29 cellular contexts compared by ENCODE assay signal in the genomic region with DNA sequence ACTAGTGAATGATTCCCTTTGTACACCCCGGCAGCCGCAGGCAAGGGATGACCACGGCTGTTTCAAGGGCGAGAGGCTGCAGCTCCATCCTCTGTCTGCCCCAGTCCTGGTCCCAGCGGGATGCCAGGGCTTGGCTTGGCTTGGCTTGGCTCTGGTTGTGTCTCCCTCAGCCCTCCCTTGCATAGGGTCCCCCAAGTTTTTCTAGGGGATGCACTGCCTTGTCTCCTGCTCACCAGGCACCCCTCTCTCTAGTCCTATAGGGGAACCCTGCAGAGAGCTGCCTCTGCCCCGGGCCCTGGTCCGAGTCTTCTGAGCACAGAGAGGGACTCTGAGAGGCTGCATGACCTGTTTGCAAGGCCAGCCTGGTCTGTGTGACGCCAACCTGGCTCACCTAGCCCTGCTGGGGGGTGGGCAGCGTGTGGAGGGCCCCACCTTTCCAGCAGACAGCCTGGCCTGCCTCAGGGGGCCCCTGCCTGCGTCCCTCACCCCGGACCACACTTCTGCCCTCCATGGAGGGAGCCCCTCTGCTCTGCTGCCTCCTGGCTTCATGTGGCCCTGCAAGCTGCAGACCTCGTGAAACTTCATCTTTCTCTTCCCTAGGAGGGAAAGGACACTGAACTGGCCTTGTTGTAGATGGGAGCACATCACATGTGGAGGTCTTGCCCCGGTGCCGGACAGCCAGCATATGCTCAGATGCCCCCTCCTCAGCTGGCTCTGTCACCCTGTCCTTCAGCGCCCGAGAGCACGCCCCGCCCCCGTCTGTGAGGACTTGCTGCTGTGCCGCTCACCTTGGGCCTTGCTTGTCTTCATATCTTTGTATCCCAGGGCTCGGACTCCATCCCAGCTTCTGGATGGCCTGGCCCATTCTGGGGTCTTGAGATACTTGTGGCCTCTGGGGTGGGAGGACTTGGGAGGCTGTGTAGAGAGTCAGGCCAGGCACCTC. TPM values are rescaled to one million over a fixed set of nuclear protein-coding genes. Genes with fewer than 3 reads are reported as not detected.
DNase-seq lines count a peak whose midpoint lies in the region; ATAC-seq, FAIRE-seq and TF ChIP-seq lines count a peak whose summit lies in the region.
"Had no signal": no experiment of that assay in that cellular context is flagged by ENCODE, and none has a peak within 500 bp of the region (broad histone marks: within the 10 kb centered on the region; RNA-seq: fewer than 3 reads in every experiment).

No MANE protein-coding gene starts in this region.

- H3K14ac ChIP-seq in H1 (ENCODE audit: insufficient read length): no peak overlapping the region
- peak overlapping the region; percentile 59 for H3K14ac ChIP-seq in neuronal stem cell (ENCODE audit: low read length)

- H3K27ac ChIP-seq in RWPE1 (peak overlapping the region; percentile 94; the same call in 1 of the 2 replicates), H1 (ENCODE audit: low read depth, low read length) (no peak overlapping the region), neuronal stem cell (replicated peaks; ENCODE audit: low read length) (no peak overlapping the region), tibial nerve (peak overlapping the region; percentile 62 to 84 (median 72))
- H3K27ac ChIP-seq: BLaER1, colonic mucosa, neutrophil, VCaP had no signal

- H3K9ac ChIP-seq in H1 (replicated peaks in 1 of 4; ENCODE audit: extremely low read depth in 1 of 4, low read depth in 3 of 4, low read length in 3 of 4): no peak overlapping the region
- peak overlapping the region; percentile 54 for H3K9ac ChIP-seq in neuronal stem cell (ENCODE audit: low read depth, low read length, poor library complexity)
- H3K9ac ChIP-seq: BLaER1 had no signal

- no peak overlapping the region for H3K4ac ChIP-seq in H1 (replicated peaks; ENCODE audit: insufficient read length, low read depth, low read length)
- no peak overlapping the region for H3K4ac ChIP-seq in neuronal stem cell (ENCODE audit: low read length)

- H4K5ac ChIP-seq in H1 (ENCODE audit: insufficient read length, low read depth, low read length): no peak overlapping the region

- peak overlapping the region; percentile 16; the same call in 1 of the 2 replicates for H2BK5ac ChIP-seq in H1 (ENCODE audit: low read depth, low read length)
- no peak overlapping the region for H2BK5ac ChIP-seq in neuronal stem cell (ENCODE audit: low read length)

- H4K91ac ChIP-seq in H1 (replicated peaks; ENCODE audit: insufficient read length, low read length): no peak overlapping the region
- H4K91ac ChIP-seq in neuronal stem cell (ENCODE audit: low read depth, low read length, poor library complexity): peak overlapping the region; percentile 41

- DNase-seq in RWPE1 (ENCODE audit: low spot score) (no peak), H1 (ENCODE audit: low read depth in 1 of 2, low spot score in 2 of 2) (no peak), neuronal stem cell (ENCODE audit: low spot score) (no peak), tibial nerve (ENCODE audit: low spot score in 2 of 2) (no peak), HUDEP-2 (lab: John Stamatoyannopoulos, UW; ENCODE audit: unreplicated experiment in 76 of 76) (no peak), NCI-H510A (lab: John Stamatoyannopoulos, UW) (no peak)
- DNase-seq: activated CD4-positive, alpha-beta T cell treated with anti-CD3 and anti-CD28 coated beads, Interleukin-2, amount 10 ng/mL, durations not matched to agents 24 days and 14 days; activated effector memory CD4-positive, alpha-beta T cell treated with Interleukin-2 at 50 U/mL for 16 hours; colonic mucosa; effector CD4-positive, alpha-beta T cell; HCEC 1CT; NCI-H1417 treated with DMSO at 0.1 percent for 48 hours; NCI-H2081 treated with DMSO at 0.1 percent for 48 hours; NCI-H345; NCI-H748 treated with DMSO at 0.1 percent for 48 hours; Peyer's patch; SJCRH30; small intestine; stimulated activated naive CD4-positive, alpha-beta T cell treated with Interleukin-2 at 50 U/mL for 16 hours; T1000 had no signal

- no peak overlapping the region for H2BK20ac ChIP-seq in H1 (ENCODE audit: low read length)

- no peak for TF ChIP-seq EP300 in H1 (IDR thresholded peaks at IDR 0.05; ENCODE audit: borderline replicate concordance in 1 of 2, low read depth in 2 of 2, low read length in 2 of 2)
- TF ChIP-seq EP300 in tibial nerve (IDR thresholded peaks at IDR 0.05): no peak

- H3K4me1 ChIP-seq in H1 (replicated peaks in 1 of 4; ENCODE audit: control insufficient read depth in 3 of 4, insufficient read depth in 4 of 4, low read length in 3 of 4) (peaks cover 0 to 5% (median under 1%) of the 10 kb centered on the region in 4 experiments; a peak in 3 of 7 replicates), neuronal stem cell (ENCODE audit: control insufficient read depth in 2 of 2, insufficient read depth in 1 of 2, low read depth in 1 of 2, low read length in 2 of 2) (peaks cover 0 to 22% of the 10 kb centered on the region in 2 donors), tibial nerve (peaks cover 0 to 83% (median 26%) of the 10 kb centered on the region in 4 donors)
- H3K4me1 ChIP-seq: colonic mucosa had no signal

- H3K9me3 ChIP-seq in H1 (ENCODE audit: insufficient read depth in 2 of 2, low read depth in 1 of 2, low read length in 1 of 2) (no peaks in the 10 kb centered on the region), neuronal stem cell (replicated peaks in 1 of 2; ENCODE audit: control insufficient read depth in 2 of 2, insufficient read depth in 1 of 2, low read depth in 1 of 2, low read length in 2 of 2) (no peaks in the 10 kb centered on the region), tibial nerve (no peaks in the 10 kb centered on the region)
- H3K9me3 ChIP-seq: colonic mucosa, neutrophil, Peyer's patch, SJCRH30, thoracic aorta had no signal

- H3K18ac ChIP-seq in H1 (ENCODE audit: extremely low read depth, low read length) (no peak overlapping the region), neuronal stem cell (ENCODE audit: low read length) (peak overlapping the region; percentile 93)

- H3K27me3 ChIP-seq in H1 (replicated peaks in 1 of 4; ENCODE audit: control insufficient read depth in 3 of 4, extremely low read depth in 1 of 4, insufficient read depth in 3 of 4, low read length in 3 of 4) (no peaks in the 10 kb centered on the region), neuronal stem cell (ENCODE audit: control insufficient read depth in 3 of 3, insufficient read depth in 3 of 3, low read depth in 1 of 3, low read length in 3 of 3) (peaks cover 0 to 14% (median 0%) of the 10 kb centered on the region in 3 experiments), tibial nerve (no peaks in the 10 kb centered on the region)
- H3K27me3 ChIP-seq: BLaER1, colonic mucosa, Peyer's patch, SJCRH30 had no signal

- POLR2A ChIA-PET in RWPE1 (lab: Yijun Ruan, JAX; ENCODE audit: low non-redundant PET) (no interaction called here), H1 (lab: Charles Lee; ENCODE audit: partially characterized antibody) (interaction anchor here (1.1 kb wide), 1 partner anchor 12 kb away, joined by 3 read pairs; no protein-coding TSS in a partner anchor)

- WGBS in H1 (ENCODE audit: extremely low coverage in 1 of 2, insufficient coverage in 1 of 2, insufficient read length in 1 of 2, insufficient replicate concordance in 2 of 2, low coverage in 1 of 2, low lambda C conversion rate in 2 of 2, missing lambda C conversion rate in 1 of 2), 2 experiments: 93% methylated on average over 16 of the region's 21 CpGs; no CpG with 5 or more reads in 1 of the 2 experiments
- WGBS in neuronal stem cell (ENCODE audit: extremely low coverage in 2 of 2, insufficient read length in 2 of 2, insufficient replicate concordance in 1 of 2), 2 donors: no CpG with 5 or more reads among the region's 21 CpGs
- WGBS in tibial nerve, 2 donors: 73 to 74% methylated on average over 20 of the region's 21 CpGs

- no peak overlapping the region for H3K56ac ChIP-seq in H1 (replicated peaks; ENCODE audit: insufficient read length, low read depth, low read length)

- peaks cover 0 to 3% of the 10 kb centered on the region in 2 experiments for H4K20me1 ChIP-seq in H1 (replicated peaks in 1 of 2; ENCODE audit: control insufficient read depth in 1 of 2, insufficient read depth in 2 of 2, low read length in 2 of 2)
- H4K20me1 ChIP-seq: BLaER1 had no signal

- TF ChIP-seq POLR2A in H1 (IDR thresholded peaks at IDR 0.05; ENCODE audit: control extremely low read depth in 1 of 2, low read depth in 2 of 2, low read length in 2 of 2) (no peak), tibial nerve (IDR thresholded peaks at IDR 0.05) (no peak)

- H3K79me1 ChIP-seq in H1 (ENCODE audit: low read depth, low read length) (no peaks in the 10 kb centered on the region), neuronal stem cell (ENCODE audit: low read depth, low read length) (peaks cover 2% of the 10 kb centered on the region)

- CTCF ChIA-PET in RWPE1 (lab: Yijun Ruan, JAX): no interaction called here
- CTCF ChIA-PET in H1 (lab: Charles Lee; ENCODE audit: partially characterized antibody): interaction anchor here (1.1 to 4.1 kb wide), 2 partner anchors 14 to 127 kb away, joined by 5 to 22 read pairs; no protein-coding TSS in a partner anchor

- TF ChIP-seq CTCF in RWPE1 (conservative IDR thresholded peaks at IDR 0.05; ENCODE audit: low read depth): no peak
- no peak for TF ChIP-seq CTCF in H1 (IDR thresholded peaks at IDR 0.05; ENCODE audit: control extremely low read depth in 1 of 3, insufficient read depth in 1 of 3, low read depth in 1 of 3, low read length in 3 of 3)
- no peak for TF ChIP-seq CTCF in tibial nerve (IDR thresholded peaks at IDR 0.05)

- no peak for ATAC-seq in GM21360 (IDR thresholded peaks at IDR 0.05; ENCODE audit: unreplicated experiment)
- ATAC-seq: activated naive CD4-positive, alpha-beta T cell treated with anti-CD3 and anti-CD28 coated beads, Interleukin-2, amount 50 U/mL, for 72 hours; GM12878 had no signal

- H2BK15ac ChIP-seq in H1 (ENCODE audit: low read length) (no peak overlapping the region), neuronal stem cell (ENCODE audit: low read length) (peak overlapping the region; percentile 69)

- no peaks in the 10 kb centered on the region for H3K23me2 ChIP-seq in H1 (ENCODE audit: low read depth, low read length)

- no peaks in the 10 kb centered on the region for H3K79me2 ChIP-seq in H1 (ENCODE audit: control insufficient read depth in 1 of 2, insufficient read depth in 2 of 2, low read length in 2 of 2)

- H3K23ac ChIP-seq in H1 (ENCODE audit: insufficient read length) (no peak overlapping the region), neuronal stem cell (ENCODE audit: low read depth, low read length, poor library complexity) (peak overlapping the region; percentile 29)

- no peak overlapping the region for H3K4me2 ChIP-seq in H1 (ENCODE audit: insufficient read depth in 1 of 2, low read depth in 2 of 2, low read length in 2 of 2)
- H3K4me2 ChIP-seq in neuronal stem cell (ENCODE audit: insufficient read depth, low read length, poor library complexity, severe bottlenecking): no peak overlapping the region
- H3K4me2 ChIP-seq: BLaER1 had no signal

- H2BK120ac ChIP-seq in H1 (replicated peaks; ENCODE audit: low read depth, low read length) (no peak overlapping the region), neuronal stem cell (ENCODE audit: low read depth, low read length) (peak overlapping the region; percentile 40)

- H2AFZ ChIP-seq in H1 (ENCODE audit: low read length) (no peak overlapping the region), neuronal stem cell (ENCODE audit: low read length) (no peak overlapping the region)

- H4K8ac ChIP-seq in H1 (ENCODE audit: extremely low read depth, insufficient read depth, low read length) (no peak overlapping the region), neuronal stem cell (ENCODE audit: low read depth, low read length) (no peak overlapping the region)

- H3K36me3 ChIP-seq in H1 (ENCODE audit: control insufficient read depth in 2 of 4, insufficient read depth in 4 of 4, low read length in 3 of 4) (no peaks in the 10 kb centered on the region), neuronal stem cell (replicated peaks in 1 of 2; ENCODE audit: control insufficient read depth in 2 of 2, insufficient read depth in 2 of 2, low read length in 2 of 2) (no peaks in the 10 kb centered on the region), tibial nerve (no peaks in the 10 kb centered on the region)
- H3K36me3 ChIP-seq: BLaER1, colonic mucosa, neutrophil, Peyer's patch, SJCRH30, thoracic aorta had no signal

- H3K4me3 ChIP-seq in H1 (ENCODE audit: extremely low read depth in 1 of 4, insufficient read depth in 2 of 4, low read depth in 3 of 4, low read length in 4 of 4): no peak overlapping the region
- no peak overlapping the region for H3K4me3 ChIP-seq in neuronal stem cell (ENCODE audit: low read length in 2 of 2)
- no peak overlapping the region for H3K4me3 ChIP-seq in tibial nerve
- H3K4me3 ChIP-seq: BLaER1, colonic mucosa, GM12878, Peyer's patch, SJCRH30, thoracic aorta had no signal

- no peak for FAIRE-seq in H1 (lab: Jason Lieb, UNC)
- FAIRE-seq: GM12878, small intestine had no signal

- H2BK12ac ChIP-seq in H1 (ENCODE audit: low read depth, low read length) (no peak overlapping the region), neuronal stem cell (ENCODE audit: low read length) (peak overlapping the region; percentile 96)

- no peak for TF ChIP-seq RAD21 in H1 (IDR thresholded peaks at IDR 0.05 in 1 of 2, conservative IDR thresholded peaks at IDR 0.05 in 1 of 2; ENCODE audit: low read depth in 2 of 2, low read length in 2 of 2)

- H2AK5ac ChIP-seq in H1 (ENCODE audit: low read depth, low read length): no peak overlapping the region
- peak overlapping the region; percentile 88 for H2AK5ac ChIP-seq in neuronal stem cell (ENCODE audit: low read depth, low read length)

RNA-seq across cellular contexts. Expression of gene SORCS2, which starts 16.4 kb away (rescaled TPM):
- total RNA-seq in H1 (2021; fragmentation: NEBNext Ultra II Directional; extraction: Animal tissue kit (Norgen Biotek cat#: 25700)): 0.75 and 1.8 TPM in 2 replicates
- polyA plus RNA-seq in H1 (2011; rRNA removed): 0.36 and 0.57 TPM in 2 replicates
- polyA plus RNA-seq in H1 (2011; cell fraction: cytosol; rRNA removed): 0.32 TPM
- 1.2 TPM for polyA plus RNA-seq in H1 (2011; cell fraction: nucleus; rRNA removed)
- 0.33 to 1.2 TPM (median 0.82 TPM) in 4 replicates for polyA plus RNA-seq in H1 (2012, experiment 1 of 2)
- polyA plus RNA-seq in H1 (2012, experiment 2 of 2): 0.18 TPM
- 1.4 TPM for polyA plus RNA-seq in H1 (2013, experiment 1 of 2)
- 1.1 TPM for polyA plus RNA-seq in H1 (2013, experiment 2 of 2)
- polyA minus RNA-seq in H1 (2011; rRNA and poly(A)+ RNA removed): 1.0 and 1.8 TPM in 2 replicates
- 1.3 TPM for polyA minus RNA-seq in H1 (2011; cell fraction: cytosol; rRNA and poly(A)+ RNA removed)
- polyA minus RNA-seq in H1 (2011; cell fraction: nucleus; rRNA and poly(A)+ RNA removed): 0.60 TPM
- 2.9 TPM for polyA plus RNA-seq in neuronal stem cell (2013, experiment 1 of 2)
- polyA plus RNA-seq in neuronal stem cell (2013, experiment 2 of 2): 2.9 TPM
- total RNA-seq in tibial nerve: 10 to 100 TPM; 15.6 to 48.9 (median 38.3) TPM
- total RNA-seq: activated CD4-positive, alpha-beta T cell treated with anti-CD3 and anti-CD28 coated beads, Interleukin-2, amount 10 ng/mL, durations not matched to agents 24 days and 14 days; activated CD8-positive, alpha-beta memory T cell treated with anti-CD3 and anti-CD28 coated beads for 36 hours; pulmonary artery endothelial cell had no signal

Comparison
In these comparisons a context has a peak if more than half of its experiments do, and no peak if none do; other contexts are left out.
1. H3K27ac ChIP-seq: peak in RWPE1 (single experiment) and tibial nerve (4 of 4); none in H1 (single experiment) and neuronal stem cell (single experiment).